23 cellular contexts compared by ENCODE assay signal in the genomic region with DNA sequence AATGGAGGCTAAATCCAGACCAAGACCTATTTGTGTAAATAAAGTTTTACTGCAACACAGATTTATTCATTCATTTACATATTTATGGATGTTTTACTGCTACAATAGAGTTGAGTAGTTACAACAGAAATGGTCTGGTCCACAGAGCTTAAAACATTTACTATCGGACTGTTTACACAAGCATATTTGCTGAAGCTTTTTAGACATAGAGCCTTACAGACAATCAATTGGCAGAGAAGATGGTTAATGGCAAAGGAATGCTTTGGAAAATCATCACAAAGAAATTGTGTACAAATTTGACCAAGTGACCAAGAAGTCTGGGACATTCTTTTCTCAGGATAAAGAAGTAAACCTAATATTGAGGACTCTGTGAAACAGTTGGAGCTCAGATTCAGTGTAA.
A peak's percentile ranks its signal among the peaks of the same experiment; 100 is the strongest.
DNase-seq lines count a peak whose midpoint lies in the region; ATAC-seq, FAIRE-seq and TF ChIP-seq lines count a peak whose summit lies in the region.
"Had no signal": no experiment of that assay in that cellular context is flagged by ENCODE, and none has a peak within 500 bp of the region (broad histone marks: within the 10 kb centered on the region; RNA-seq: fewer than 3 reads in every experiment).

No MANE protein-coding gene starts in this region.

- H4K91ac ChIP-seq in IMR-90 (ENCODE audit: insufficient read depth, low read depth, low read length), result peak overlapping the region; percentile 76; the same call in 1 of the 2 replicates

- peak overlapping the region; percentile 78 for H2BK20ac ChIP-seq in IMR-90 (ENCODE audit: low read depth, low read length)

- H3K9me1 ChIP-seq in IMR-90 (ENCODE audit: insufficient read depth, low read length), result no peaks in the 10 kb centered on the region

- in situ Hi-C loops in IMR-90 (cut with MboI; ENCODE audit: low sequenced_read_pairs), result loop anchor here (25.0 kb wide), 1 partner anchor 387 kb away; no protein-coding TSS in a partner anchor

- no peak overlapping the region for H2AK9ac ChIP-seq in IMR-90 (replicated peaks; ENCODE audit: low read depth, low read length, poor library complexity)

- peak; percentile 14 for DNase-seq in AG04449 (ENCODE audit: low read depth, low spot score)
- DNase-seq in IMR-90, result peak; percentile 48
- DNase-seq in astrocyte (ENCODE audit: low read depth), result no peak
- DNase-seq in hepatocyte (ENCODE audit: low spot score), result no peak
- DNase-seq in C1 segment of cervical spinal cord (lab: John Stamatoyannopoulos, UW), result no peak
- DNase-seq in CD8-positive, alpha-beta T cell, result no peak
- no peak for DNase-seq in stimulated activated CD8-positive, alpha-beta memory T cell treated with anti-CD3 and anti-CD28 coated beads, Interleukin-4, amount 100 ng/mL, for 48 hours
- DNase-seq in HuH-7.5 (ENCODE audit: low spot score), result no peak
- DNase-seq: DMS79 treated with DMSO at 0.1 percent for 48 hours, HCEC 1CT, NCI-H1048, NCI-H1436 treated with DMSO at 0.1 percent for 48 hours, NCI-H2029 treated with DMSO at 0.1 percent for 48 hours, NCI-H2171 treated with DMSO at 0.1 percent for 48 hours, NCI-H446 treated with DMSO at 0.1 percent for 48 hours, NCI-H69, SHP77 treated with DMSO at 0.1 percent for 48 hours, SK-N-SH had no signal

- no peak for TF ChIP-seq RAD21 in IMR-90 (IDR thresholded peaks at IDR 0.05; ENCODE audit: low read length)

- H3K4ac ChIP-seq in IMR-90 (ENCODE audit: low read depth, low read length), result peak overlapping the region; percentile 81

- peaks cover 8% of the 10 kb centered on the region for H3K9me3 Mint-ChIP-seq in astrocyte (ENCODE audit: unreplicated experiment)
- peaks cover 13% of the 10 kb centered on the region for H3K9me3 Mint-ChIP-seq in CD8-positive, alpha-beta T cell

- no peaks in the 10 kb centered on the region for H3K79me1 ChIP-seq in IMR-90 (ENCODE audit: low read depth in 1 of 2, low read length in 2 of 2)

- H2BK5ac ChIP-seq in IMR-90 (ENCODE audit: low read depth, low read length, poor library complexity, severe bottlenecking), result peak overlapping the region; percentile 88

- dilution Hi-C loops in IMR-90 (cut with HindIII; ENCODE audit: low sequenced_read_pairs, unreplicated experiment), result no loop called here

- H3K4me3 ChIP-seq in AG04449 (ENCODE audit: low read depth, low read length), result no peak overlapping the region
- H3K4me3 ChIP-seq in IMR-90 (ENCODE audit: insufficient read depth, low read depth, low read length), result no peak overlapping the region
- H3K4me3 ChIP-seq in astrocyte (ENCODE audit: insufficient read depth, low read depth, low read length), result no peak overlapping the region
- no peak overlapping the region for H3K4me3 ChIP-seq in hepatocyte
- no peak overlapping the region for H3K4me3 ChIP-seq in CD8-positive, alpha-beta T cell (ENCODE audit: low read depth, low read length)
- H3K4me3 ChIP-seq: BLaER1 treated with 17β-estradiol and CSF1 and Interleukin-3, amounts not matched to agents 10 nM and 100 nM had no signal

- H3K27me3 ChIP-seq in IMR-90 (ENCODE audit: control insufficient read depth, insufficient read depth, low read length) (no peaks in the 10 kb centered on the region), astrocyte (ENCODE audit: insufficient read depth, low read length) (no peaks in the 10 kb centered on the region), hepatocyte (no peaks in the 10 kb centered on the region)
- H3K27me3 ChIP-seq in CD8-positive, alpha-beta T cell (ENCODE audit: insufficient read depth, low read length), result no peaks in the 10 kb centered on the region
- H3K27me3 ChIP-seq: BLaER1 treated with 17β-estradiol and CSF1 and Interleukin-3, amounts not matched to agents 10 nM and 100 nM had no signal

- H3K4me1 ChIP-seq in IMR-90 (ENCODE audit: control insufficient read depth, insufficient read depth, low read length) (no peaks in the 10 kb centered on the region; the same call in 1 of the 2 replicates), astrocyte (ENCODE audit: insufficient read depth, low read length) (peaks cover 5% of the 10 kb centered on the region), hepatocyte (ENCODE audit: insufficient read depth) (no peaks in the 10 kb centered on the region)
- no peaks in the 10 kb centered on the region for H3K4me1 ChIP-seq in CD8-positive, alpha-beta T cell (ENCODE audit: insufficient read depth, low read length)
- H3K4me1 ChIP-seq: BLaER1 treated with 17β-estradiol and CSF1 and Interleukin-3, amounts not matched to agents 10 nM and 100 nM had no signal

- H3K9ac ChIP-seq in IMR-90 (ENCODE audit: low read depth, low read length), result no peak overlapping the region
- no peak overlapping the region for H3K9ac ChIP-seq in astrocyte (ENCODE audit: low read length)
- H3K9ac ChIP-seq: BLaER1 treated with 17β-estradiol and CSF1 and Interleukin-3, amounts not matched to agents 10 nM and 100 nM; KMS-11; SK-N-SH had no signal

- intact Hi-C loops in IMR-90 (cut with micrococcal nuclease), result no loop called here
- intact Hi-C loops in CD8-positive, alpha-beta T cell (cut with DNase I, micrococcal nuclease), result no loop called here

- no peak overlapping the region for H3K27ac Mint-ChIP-seq in astrocyte (ENCODE audit: unreplicated experiment)
- H3K27ac Mint-ChIP-seq in CD8-positive, alpha-beta T cell, result no peak overlapping the region

- POLR2A ChIA-PET in AG04449 (lab: Yijun Ruan, JAX), result no interaction called here
- POLR2A ChIA-PET in IMR-90 (lab: Charles Lee; ENCODE audit: unreplicated experiment), result no interaction called here
- POLR2A ChIA-PET in CD8-positive, alpha-beta T cell (lab: Charles Lee), result no interaction called here

- no peaks in the 10 kb centered on the region for H3K9me2 ChIP-seq in hepatocyte (replicated peaks; ENCODE audit: insufficient read depth)
- H3K9me2 ChIP-seq: SK-N-SH had no signal

- peak overlapping the region; percentile 84; the same call in 1 of the 3 replicates for H2BK15ac ChIP-seq in IMR-90 (ENCODE audit: low read depth, low read length)

- H3K23ac ChIP-seq in IMR-90 (ENCODE audit: low read depth, low read length), result no peak overlapping the region

- H3K4me1 Mint-ChIP-seq in astrocyte (ENCODE audit: low read depth, unreplicated experiment), result peaks cover 15% of the 10 kb centered on the region
- H3K4me1 Mint-ChIP-seq in CD8-positive, alpha-beta T cell (ENCODE audit: low read depth), result no peaks in the 10 kb centered on the region

- H3K4me3 Mint-ChIP-seq in astrocyte (ENCODE audit: unreplicated experiment), result no peak overlapping the region
- no peak overlapping the region for H3K4me3 Mint-ChIP-seq in CD8-positive, alpha-beta T cell

- peak; percentile 82 for ATAC-seq in IMR-90 (ENCODE audit: low read depth)
- no peak for ATAC-seq in CD8-positive, alpha-beta T cell

- H3K79me2 ChIP-seq in astrocyte (ENCODE audit: insufficient read depth, low read length) (no peaks in the 10 kb centered on the region), hepatocyte (no peaks in the 10 kb centered on the region)

- H3K27ac ChIP-seq in IMR-90 (ENCODE audit: insufficient read depth, low read length) (no peak overlapping the region), astrocyte (ENCODE audit: low read depth, low read length) (no peak overlapping the region), hepatocyte (peak overlapping the region; percentile 28)
- H3K27ac ChIP-seq in CD8-positive, alpha-beta T cell (ENCODE audit: low read depth, low read length), result no peak overlapping the region
- H3K27ac ChIP-seq: BLaER1 treated with 17β-estradiol and CSF1 and Interleukin-3, amounts not matched to agents 10 nM and 100 nM; KMS-11 had no signal

- peak; percentile 72 for FAIRE-seq in astrocyte (lab: Jason Lieb, UNC)
- FAIRE-seq: A204.1, D721Med, G401.6 had no signal

- H4K20me1 ChIP-seq in IMR-90 (ENCODE audit: insufficient read depth, low read length) (no peaks in the 10 kb centered on the region), astrocyte (ENCODE audit: insufficient read depth, low read length) (no peaks in the 10 kb centered on the region), hepatocyte (ENCODE audit: insufficient read depth, poor library complexity, severe bottlenecking) (no peaks in the 10 kb centered on the region)
- H4K20me1 ChIP-seq: BLaER1 treated with 17β-estradiol and CSF1 and Interleukin-3, amounts not matched to agents 10 nM and 100 nM had no signal

- H2AK5ac ChIP-seq in IMR-90 (ENCODE audit: low read depth, low read length), result no peak overlapping the region

- H3K9me3 ChIP-seq in IMR-90 (ENCODE audit: control insufficient read depth, insufficient read depth, low read length) (peaks cover 3% of the 10 kb centered on the region), astrocyte (ENCODE audit: insufficient read depth, low read depth, low read length) (no peaks in the 10 kb centered on the region), hepatocyte (ENCODE audit: low read depth) (peaks cover 4% of the 10 kb centered on the region)
- no peaks in the 10 kb centered on the region for H3K9me3 ChIP-seq in CD8-positive, alpha-beta T cell (ENCODE audit: low read length)
- H3K9me3 ChIP-seq: SK-N-SH had no signal

- H3K36me3 Mint-ChIP-seq in astrocyte (ENCODE audit: low read depth, unreplicated experiment), result no peaks in the 10 kb centered on the region
- H3K36me3 Mint-ChIP-seq in CD8-positive, alpha-beta T cell, result no peaks in the 10 kb centered on the region

- H3K14ac ChIP-seq in IMR-90 (replicated peaks; ENCODE audit: low read depth, low read length), result peak overlapping the region; percentile 62; the same call in 1 of the 2 replicates

- BruUV-seq in IMR-90 (replicated peaks; lab: Mats Ljungman, UMichigan), result no TSS peak

- TF ChIP-seq POLR2A in IMR-90 (IDR thresholded peaks at IDR 0.05; ENCODE audit: low read depth, low read length), result no peak

- H3K4me2 ChIP-seq in IMR-90 (ENCODE audit: low read depth, low read length) (no peak overlapping the region), astrocyte (ENCODE audit: low read length) (no peak overlapping the region), hepatocyte (peak overlapping the region; percentile 6)
- H3K4me2 ChIP-seq: BLaER1 treated with 17β-estradiol and CSF1 and Interleukin-3, amounts not matched to agents 10 nM and 100 nM; KMS-11; SK-N-SH had no signal

- peak overlapping the region; percentile 91 for H2BK120ac ChIP-seq in IMR-90 (ENCODE audit: low read depth, low read length)

- H3K27me3 Mint-ChIP-seq in astrocyte (ENCODE audit: low read depth, unreplicated experiment), result no peaks in the 10 kb centered on the region
- no peaks in the 10 kb centered on the region for H3K27me3 Mint-ChIP-seq in CD8-positive, alpha-beta T cell (ENCODE audit: low read depth)

- CTCF ChIA-PET in AG04449 (lab: Yijun Ruan, JAX) (interaction anchor here (0.7 to 1.7 kb wide), 3 partner anchors 9 to 696 kb away, joined by 3 to 4 read pairs (median 4); no protein-coding TSS in a partner anchor), IMR-90 (lab: Yijun Ruan, JAX) (interaction anchor here (1.5 kb wide), 1 partner anchor 9 kb away, joined by 8 read pairs; no protein-coding TSS in a partner anchor)
- CTCF ChIA-PET in CD8-positive, alpha-beta T cell (lab: Charles Lee), result no interaction called here

- no peak for TF ChIP-seq CTCF in AG04449 (IDR thresholded peaks at IDR 0.05; ENCODE audit: insufficient read depth, low read length, missing control alignments)
- no peak for TF ChIP-seq CTCF in IMR-90 (conservative IDR thresholded peaks at IDR 0.05; ENCODE audit: low read depth, low read length)
- TF ChIP-seq CTCF in astrocyte (IDR thresholded peaks at IDR 0.05; ENCODE audit: insufficient read depth, low read depth, low read length), result no peak
- TF ChIP-seq CTCF in hepatocyte (IDR thresholded peaks at IDR 0.05; ENCODE audit: poor library complexity), result no peak
- no peak for TF ChIP-seq CTCF in CD8-positive, alpha-beta T cell (IDR thresholded peaks at IDR 0.05)

- no peak overlapping the region; the same call in 1 of the 2 replicates for H4K5ac ChIP-seq in IMR-90 (ENCODE audit: low read depth, low read length)

- H2AFZ ChIP-seq in IMR-90 (replicated peaks; ENCODE audit: low read length, poor library complexity) (no peak overlapping the region), astrocyte (ENCODE audit: low read depth, low read length) (no peak overlapping the region), hepatocyte (no peak overlapping the region)

- WGBS in IMR-90 (ENCODE audit: extremely low coverage in 2 of 2, insufficient read length in 1 of 2), 2 experiments, result no CpG with 5 or more reads among the region's 1 CpG
- 56% methylated on average over 1 of the region's 1 CpG for WGBS in hepatocyte (ENCODE audit: low lambda C conversion rate, missing lambda C conversion rate)

- H3K36me3 ChIP-seq in IMR-90 (ENCODE audit: control insufficient read depth, insufficient read depth, low read length), result no peaks in the 10 kb centered on the region
- H3K36me3 ChIP-seq in astrocyte (ENCODE audit: insufficient read depth, low read length), result no peaks in the 10 kb centered on the region
- no peaks in the 10 kb centered on the region for H3K36me3 ChIP-seq in hepatocyte (replicated peaks; ENCODE audit: insufficient read depth, low read depth)
- H3K36me3 ChIP-seq in CD8-positive, alpha-beta T cell (ENCODE audit: insufficient read depth, low read length), result no peaks in the 10 kb centered on the region
- H3K36me3 ChIP-seq: BLaER1 treated with 17β-estradiol and CSF1 and Interleukin-3, amounts not matched to agents 10 nM and 100 nM had no signal

- no peak overlapping the region; the same call in 1 of the 2 replicates for H3K18ac ChIP-seq in IMR-90 (ENCODE audit: low read depth, low read length)

- peak overlapping the region; percentile 12 to 72; a peak in 1 of 4 replicates for H4K8ac ChIP-seq in IMR-90 (ENCODE audit: low read depth in 2 of 2, low read length in 2 of 2)

- peak overlapping the region; percentile 5; the same call in 1 of the 2 replicates for H3K56ac ChIP-seq in IMR-90 (ENCODE audit: extremely low read depth, insufficient read depth, low read length)

Comparison
In these comparisons a context has a peak if more than half of its experiments do, and no peak if none do; other contexts are left out.
1. DNase-seq: peak in AG04449 (single experiment) and IMR-90 (single experiment); none in astrocyte (single experiment), hepatocyte (single experiment), C1 segment of cervical spinal cord (0 of 14), CD8-positive, alpha-beta T cell (0 of 7), stimulated activated CD8-positive, alpha-beta memory T cell treated with anti-CD3 and anti-CD28 coated beads, Interleukin-4, amount 100 ng/mL, for 48 hours (single experiment) and HuH-7.5 (single experiment).